In the genomic region with DNA sequence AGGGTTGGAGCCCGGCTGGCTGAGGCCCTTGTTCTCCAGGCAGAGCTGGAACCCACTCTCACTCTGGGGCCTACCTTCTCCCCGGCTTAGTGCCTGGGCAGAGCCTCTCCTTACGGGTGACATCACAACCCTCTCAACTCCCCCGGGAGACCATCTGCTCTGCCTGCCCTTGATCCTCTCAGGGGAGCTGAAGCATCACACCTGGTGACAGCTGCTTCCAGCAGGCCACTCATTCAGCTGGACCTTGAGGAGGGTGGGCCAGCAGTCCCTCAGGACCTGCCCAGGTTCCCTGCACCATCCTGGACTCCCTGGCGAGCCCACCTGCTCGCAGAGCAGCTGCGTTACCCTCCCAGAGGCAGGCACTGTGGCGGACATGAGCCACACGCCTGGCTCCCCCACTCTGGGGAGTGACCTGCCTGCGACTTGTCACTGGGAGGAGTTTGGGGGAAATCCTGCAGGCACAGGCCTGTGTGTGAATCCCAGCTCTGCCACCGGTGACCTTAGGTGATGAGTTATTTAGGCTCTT, we compare ENCODE assay signal across 8 cellular contexts. TPM values are rescaled to one million over a fixed set of nuclear protein-coding genes. Genes with fewer than 3 reads are reported as not detected.
A peak's percentile ranks its signal among the peaks of the same experiment; 100 is the strongest.
DNase-seq lines count a peak whose midpoint lies in the region; ATAC-seq and TF ChIP-seq lines count a peak whose summit lies in the region.

No MANE protein-coding gene starts in this region.

- no peak for DNase-seq in NT2/D1 (ENCODE audit: low read depth, low spot score)
- DNase-seq in left ventricle myocardium superior = peak; percentile 29
- DNase-seq in tibial artery = no peak
- no peak for DNase-seq in activated CD8-positive, alpha-beta memory T cell treated with anti-CD3 and anti-CD28 coated beads, Interleukin-2, amount 10 ng/mL, durations not matched to agents 7 days and 5 days
- no peak for DNase-seq in HT-29 (ENCODE audit: low spot score)

- no peaks in the 10 kb centered on the region for H3K36me3 Mint-ChIP-seq in activated CD8-positive, alpha-beta memory T cell treated with anti-CD3 and anti-CD28 coated beads, Interleukin-2, amount 10 ng/mL, durations not matched to agents 7 days and 5 days

- no peak for TF ChIP-seq POLR2A in GM18505 (IDR thresholded peaks at IDR 0.05; ENCODE audit: borderline replicate concordance, extremely low read depth, insufficient read depth, insufficient read length)

- H3K4me3 Mint-ChIP-seq in activated CD8-positive, alpha-beta memory T cell treated with anti-CD3 and anti-CD28 coated beads, Interleukin-2, amount 10 ng/mL, durations not matched to agents 7 days and 5 days = no peak overlapping the region

- H3K4me3 ChIP-seq in NT2/D1 (ENCODE audit: insufficient read length, low read depth) (peak overlapping the region; percentile 6), tibial artery (no peak overlapping the region)

- no peaks in the 10 kb centered on the region for H3K27me3 Mint-ChIP-seq in activated CD8-positive, alpha-beta memory T cell treated with anti-CD3 and anti-CD28 coated beads, Interleukin-2, amount 10 ng/mL, durations not matched to agents 7 days and 5 days

- no peaks in the 10 kb centered on the region for H3K9me3 ChIP-seq in NT2/D1 (ENCODE audit: insufficient read depth, low read length)
- H3K9me3 ChIP-seq in tibial artery = no peaks in the 10 kb centered on the region

- H3K27ac ChIP-seq in tibial artery = peak overlapping the region; percentile 19 to 24

- no peak overlapping the region for H3K27ac Mint-ChIP-seq in activated CD8-positive, alpha-beta memory T cell treated with anti-CD3 and anti-CD28 coated beads, Interleukin-2, amount 10 ng/mL, durations not matched to agents 7 days and 5 days

- CTCF ChIA-PET in activated CD8-positive, alpha-beta memory T cell treated with anti-CD3 and anti-CD28 coated beads, Interleukin-2, amount 10 ng/mL, durations not matched to agents 7 days and 5 days (lab: Charles Lee) = no interaction called here

- intact Hi-C loops in left ventricle myocardium superior (cut with micrococcal nuclease) (no loop called here), tibial artery (cut with DNase I; ENCODE audit: low total_unique reads) (no loop called here)

- TF ChIP-seq CTCF in tibial artery (IDR thresholded peaks at IDR 0.05) = no peak

- H3K4me1 Mint-ChIP-seq in activated CD8-positive, alpha-beta memory T cell treated with anti-CD3 and anti-CD28 coated beads, Interleukin-2, amount 10 ng/mL, durations not matched to agents 7 days and 5 days = no peaks in the 10 kb centered on the region

- H3K36me3 ChIP-seq in NT2/D1 (ENCODE audit: insufficient read depth, insufficient read length, low read length) = peaks cover 93% of the 10 kb centered on the region
- peaks cover 0 to 6% (median 0%) of the 10 kb centered on the region in 3 donors for H3K36me3 ChIP-seq in tibial artery

- ATAC-seq in GM18505 (IDR thresholded peaks at IDR 0.05; ENCODE audit: unreplicated experiment) = peak; percentile 58
- ATAC-seq in HG02981 (IDR thresholded peaks at IDR 0.05; ENCODE audit: unreplicated experiment) = peak; percentile 66
- ATAC-seq in left ventricle myocardium superior = peak; percentile 1
- ATAC-seq in GM21381 (IDR thresholded peaks at IDR 0.05; ENCODE audit: unreplicated experiment) = no peak
- no peak for ATAC-seq in activated CD8-positive, alpha-beta memory T cell treated with anti-CD3 and anti-CD28 coated beads, Interleukin-2, amount 10 ng/mL, durations not matched to agents 7 days and 5 days

- no peaks in the 10 kb centered on the region for H3K27me3 ChIP-seq in NT2/D1 (ENCODE audit: insufficient read depth, insufficient read length)
- no peaks in the 10 kb centered on the region for H3K27me3 ChIP-seq in tibial artery

- H3K4me1 ChIP-seq in NT2/D1 (ENCODE audit: insufficient read depth, insufficient read length) = peaks cover 52% of the 10 kb centered on the region
- peaks cover 19 to 87% (median 47%) of the 10 kb centered on the region in 4 donors for H3K4me1 ChIP-seq in tibial artery

- H3K9ac ChIP-seq in NT2/D1 (ENCODE audit: insufficient read length, low read depth) = peak overlapping the region; percentile 71

- H3K9me3 Mint-ChIP-seq in activated CD8-positive, alpha-beta memory T cell treated with anti-CD3 and anti-CD28 coated beads, Interleukin-2, amount 10 ng/mL, durations not matched to agents 7 days and 5 days (ENCODE audit: low read depth) = no peaks in the 10 kb centered on the region

RNA-seq across cellular contexts. Expression of gene HS6ST1, which starts 13.1 kb away (rescaled TPM):
- 35.2 TPM for total RNA-seq in left ventricle myocardium superior
- total RNA-seq in activated CD8-positive, alpha-beta memory T cell treated with anti-CD3 and anti-CD28 coated beads, Interleukin-2, amount 10 ng/mL, durations not matched to agents 7 days and 5 days = 1 to 10 TPM; 7.0 to 8.6 TPM
- total RNA-seq in HT-29 (2014; rRNA removed; shearing (Covaris generic)) = 17.6 and 17.7 TPM in 2 replicates

Comparison
In these comparisons a context has a peak if more than half of its experiments do, and no peak if none do; other contexts are left out.
1. ATAC-seq: peak in GM18505 (single experiment), HG02981 (single experiment) and left ventricle myocardium superior (single experiment); none in GM21381 (single experiment) and activated CD8-positive, alpha-beta memory T cell treated with anti-CD3 and anti-CD28 coated beads, Interleukin-2, amount 10 ng/mL, durations not matched to agents 7 days and 5 days (single experiment).